35 cellular contexts compared by ENCODE assay signal in genomic region chr1:9042272-9042671, GRCh38. TPM values are rescaled to one million over a fixed set of nuclear protein-coding genes. Genes with fewer than 3 reads are reported as not detected.
"Had no signal": no experiment of that assay in that cellular context is flagged by ENCODE, and none has a peak within 500 bp of the region (broad histone marks: within the 10 kb centered on the region; RNA-seq: fewer than 3 reads in every experiment).

No MANE protein-coding gene starts in this region.

- DNase-seq: activated CD4-positive, alpha-beta memory T cell treated with anti-CD3 and anti-CD28 coated beads for 36 hours; activated CD4-positive, alpha-beta T cell treated with anti-CD3 and anti-CD28 coated beads for 36 hours; activated CD4-positive, alpha-beta T cell treated with anti-CD3 and anti-CD28 coated beads, Interleukin-2, amount 10 ng/mL, durations not matched to agents 24 days and 14 days; activated CD4-positive, CD25-positive, alpha-beta regulatory T cell; activated CD4-positive, CD25-positive, alpha-beta regulatory T cell treated with anti-CD3 and anti-CD28 coated beads, Interleukin-2, amount 50 U/mL, for 72 hours; activated CD8-positive, alpha-beta memory T cell treated with anti-CD3 and anti-CD28 coated beads, Interleukin-2, amount 50 U/mL, for 48 hours; activated effector memory CD4-positive, alpha-beta T cell treated with anti-CD3 and anti-CD28 coated beads, Interleukin-2, amount 50 U/mL, for 16 hours; activated naive CD4-positive, alpha-beta T cell treated with anti-CD3 and anti-CD28 coated beads for 36 hours; activated naive CD8-positive, alpha-beta T cell treated with anti-CD3 and anti-CD28 coated beads for 36 hours; activated naive CD8-positive, alpha-beta T cell treated with anti-CD3 and anti-CD28 coated beads, Interleukin-2, amount 50 U/mL, for 24 hours; activated T-cell treated with anti-CD3 and anti-CD28 coated beads for 4 hours; activated T-cell treated with anti-CD3 and anti-CD28 coated beads, Interleukin-2, amount 50 U/mL, for 24 hours; adrenal gland; amygdala; aorta; body of pancreas; caudate nucleus; cortex of kidney; dermis blood vessel endothelial cell; effector CD4-positive, alpha-beta T cell; effector memory CD8-positive, alpha-beta T cell; erythroblast; foreskin keratinocyte; gastrocnemius medialis; glutamatergic neuron; heart left ventricle; T-helper 1 cell; T-helper 17 cell; T1000 had no signal

- H3K4me1 Mint-ChIP-seq: activated CD4-positive, alpha-beta T cell treated with anti-CD3 and anti-CD28 coated beads for 36 hours; activated CD4-positive, alpha-beta T cell treated with anti-CD3 and anti-CD28 coated beads, Interleukin-2, amount 10 ng/mL, durations not matched to agents 24 days and 14 days; activated naive CD4-positive, alpha-beta T cell treated with anti-CD3 and anti-CD28 coated beads, Interleukin-2, amount 50 U/mL, for 24 hours; activated naive CD8-positive, alpha-beta T cell treated with anti-CD3 and anti-CD28 coated beads for 36 hours; activated naive CD8-positive, alpha-beta T cell treated with anti-CD3 and anti-CD28 coated beads, Interleukin-2, amount 50 U/mL, for 24 hours; activated T-helper 17 cell treated with anti-CD3 and anti-CD28 coated beads, Interleukin-2, amount 50 U/mL, for 72 hours; T-helper 17 cell had no signal

- H3K27me3 Mint-ChIP-seq: activated CD4-positive, alpha-beta T cell treated with anti-CD3 and anti-CD28 coated beads for 36 hours; activated naive CD4-positive, alpha-beta T cell treated with anti-CD3 and anti-CD28 coated beads, Interleukin-2, amount 50 U/mL, for 24 hours; activated naive CD8-positive, alpha-beta T cell treated with anti-CD3 and anti-CD28 coated beads for 36 hours; activated naive CD8-positive, alpha-beta T cell treated with anti-CD3 and anti-CD28 coated beads, Interleukin-2, amount 50 U/mL, for 24 hours; activated T-cell treated with anti-CD3 and anti-CD28 coated beads, Interleukin-2, amount 50 U/mL, for 24 hours had no signal

- H3K27ac Mint-ChIP-seq: activated CD4-positive, alpha-beta memory T cell treated with anti-CD3 and anti-CD28 coated beads for 36 hours; activated CD4-positive, alpha-beta T cell treated with anti-CD3 and anti-CD28 coated beads for 36 hours; activated CD4-positive, alpha-beta T cell treated with anti-CD3 and anti-CD28 coated beads, Interleukin-2, amount 10 ng/mL, durations not matched to agents 24 days and 14 days; activated naive CD4-positive, alpha-beta T cell treated with anti-CD3 and anti-CD28 coated beads for 36 hours; activated naive CD4-positive, alpha-beta T cell treated with anti-CD3 and anti-CD28 coated beads, Interleukin-2, amount 50 U/mL, for 24 hours; activated naive CD8-positive, alpha-beta T cell treated with anti-CD3 and anti-CD28 coated beads for 36 hours; activated naive CD8-positive, alpha-beta T cell treated with anti-CD3 and anti-CD28 coated beads, Interleukin-2, amount 50 U/mL, for 24 hours; activated T-cell treated with anti-CD3 and anti-CD28 coated beads, Interleukin-2, amount 50 U/mL, for 24 hours; activated T-helper 17 cell treated with anti-CD3 and anti-CD28 coated beads, Interleukin-2, amount 50 U/mL, for 72 hours; effector memory CD8-positive, alpha-beta T cell; T-helper 17 cell; T-helper 2 cell treated with Interferon-gamma antibody and Interleukin-4, amounts not matched to agents 5 μg/mL and 100 μg/mL, for 36 hours had no signal

- H3K4me1 ChIP-seq: adrenal gland, foreskin keratinocyte, gastrocnemius medialis, heart left ventricle had no signal

- H3K27ac ChIP-seq: adrenal gland, body of pancreas, esophagus muscularis mucosa, foreskin keratinocyte, gastrocnemius medialis, heart left ventricle had no signal

- H3K36me3 Mint-ChIP-seq: activated CD4-positive, alpha-beta memory T cell treated with anti-CD3 and anti-CD28 coated beads for 36 hours; activated naive CD4-positive, alpha-beta T cell treated with anti-CD3 and anti-CD28 coated beads, Interleukin-2, amount 50 U/mL, for 24 hours; activated naive CD8-positive, alpha-beta T cell treated with anti-CD3 and anti-CD28 coated beads for 36 hours had no signal

- H3K36me3 ChIP-seq: adrenal gland, esophagus muscularis mucosa, heart left ventricle had no signal

- H3K9me3 ChIP-seq: adrenal gland, body of pancreas, esophagus muscularis mucosa, gastrocnemius medialis, heart left ventricle had no signal

- H3K4me3 ChIP-seq: adrenal gland, body of pancreas, esophagus muscularis mucosa, gastrocnemius medialis, heart left ventricle had no signal

- H3K9me3 Mint-ChIP-seq: activated CD4-positive, alpha-beta memory T cell treated with anti-CD3 and anti-CD28 coated beads for 36 hours; activated CD4-positive, alpha-beta T cell treated with anti-CD3 and anti-CD28 coated beads, Interleukin-2, amount 10 ng/mL, durations not matched to agents 24 days and 14 days; activated naive CD4-positive, alpha-beta T cell treated with anti-CD3 and anti-CD28 coated beads for 36 hours; activated naive CD4-positive, alpha-beta T cell treated with anti-CD3 and anti-CD28 coated beads, Interleukin-2, amount 50 U/mL, for 24 hours; activated naive CD8-positive, alpha-beta T cell treated with anti-CD3 and anti-CD28 coated beads for 36 hours; activated naive CD8-positive, alpha-beta T cell treated with anti-CD3 and anti-CD28 coated beads, Interleukin-2, amount 50 U/mL, for 24 hours; activated T-cell treated with anti-CD3 and anti-CD28 coated beads, Interleukin-2, amount 50 U/mL, for 24 hours; activated T-helper 17 cell treated with anti-CD3 and anti-CD28 coated beads, Interleukin-2, amount 50 U/mL, for 72 hours; effector memory CD8-positive, alpha-beta T cell; T-helper 2 cell treated with Interferon-gamma antibody and Interleukin-4, amounts not matched to agents 5 μg/mL and 100 μg/mL, for 36 hours had no signal

- H3K27me3 ChIP-seq: body of pancreas, esophagus muscularis mucosa, gastrocnemius medialis had no signal

- H3K4me3 Mint-ChIP-seq: activated CD4-positive, alpha-beta memory T cell treated with anti-CD3 and anti-CD28 coated beads for 36 hours; activated CD4-positive, alpha-beta T cell treated with anti-CD3 and anti-CD28 coated beads for 36 hours; activated CD4-positive, alpha-beta T cell treated with anti-CD3 and anti-CD28 coated beads, Interleukin-2, amount 10 ng/mL, durations not matched to agents 24 days and 14 days; activated naive CD4-positive, alpha-beta T cell treated with anti-CD3 and anti-CD28 coated beads for 36 hours; activated naive CD4-positive, alpha-beta T cell treated with anti-CD3 and anti-CD28 coated beads, Interleukin-2, amount 50 U/mL, for 24 hours; activated naive CD8-positive, alpha-beta T cell treated with anti-CD3 and anti-CD28 coated beads for 36 hours; activated naive CD8-positive, alpha-beta T cell treated with anti-CD3 and anti-CD28 coated beads, Interleukin-2, amount 50 U/mL, for 24 hours; activated T-cell treated with anti-CD3 and anti-CD28 coated beads, Interleukin-2, amount 50 U/mL, for 24 hours; activated T-helper 17 cell treated with anti-CD3 and anti-CD28 coated beads, Interleukin-2, amount 50 U/mL, for 72 hours; effector memory CD8-positive, alpha-beta T cell; T-helper 17 cell; T-helper 2 cell treated with Interferon-gamma antibody and Interleukin-4, amounts not matched to agents 5 μg/mL and 100 μg/mL, for 36 hours had no signal

- FAIRE-seq: colon had no signal

- ATAC-seq: activated CD4-positive, alpha-beta T cell treated with anti-CD3 and anti-CD28 coated beads for 36 hours; activated naive CD8-positive, alpha-beta T cell treated with anti-CD3 and anti-CD28 coated beads, Interleukin-2, amount 50 U/mL, for 24 hours; activated T-helper 17 cell treated with anti-CD3 and anti-CD28 coated beads, Interleukin-2, amount 50 U/mL, for 72 hours; body of pancreas; effector memory CD8-positive, alpha-beta T cell; foreskin keratinocyte; gastrocnemius medialis; heart left ventricle; T-helper 17 cell had no signal

RNA-seq across cellular contexts. Expression of gene SLC2A7, which starts 16.0 kb away (rescaled TPM):
- total RNA-seq: activated CD4-positive, alpha-beta memory T cell treated with anti-CD3 and anti-CD28 coated beads for 36 hours; activated CD4-positive, alpha-beta T cell treated with anti-CD3 and anti-CD28 coated beads for 36 hours; activated CD4-positive, alpha-beta T cell treated with anti-CD3 and anti-CD28 coated beads, Interleukin-2, amount 10 ng/mL, durations not matched to agents 24 days and 14 days; activated naive CD4-positive, alpha-beta T cell treated with anti-CD3 and anti-CD28 coated beads for 36 hours; activated T-helper 17 cell treated with anti-CD3 and anti-CD28 coated beads, Interleukin-2, amount 50 U/mL, for 72 hours; adrenal gland; aorta; body of pancreas; chondrocyte; esophagus muscularis mucosa; foreskin keratinocyte; gastrocnemius medialis; T-helper 17 cell had no signal
- polyA plus RNA-seq: adrenal gland, aorta, foreskin keratinocyte had no signal

RNA-seq across cellular contexts. Expression of gene SLC2A5, which starts 27.2 kb away (rescaled TPM):
- total RNA-seq: activated CD4-positive, alpha-beta memory T cell treated with anti-CD3 and anti-CD28 coated beads for 36 hours; activated CD4-positive, alpha-beta T cell treated with anti-CD3 and anti-CD28 coated beads for 36 hours; activated CD4-positive, alpha-beta T cell treated with anti-CD3 and anti-CD28 coated beads, Interleukin-2, amount 10 ng/mL, durations not matched to agents 24 days and 14 days; activated naive CD4-positive, alpha-beta T cell treated with anti-CD3 and anti-CD28 coated beads for 36 hours had no signal
